In genomic region chr1:198763298-198763714, GRCh38 we compare ENCODE assay signal across 16 cellular contexts.
A peak's percentile ranks its signal among the peaks of the same experiment; 100 is the strongest.
DNase-seq lines count a peak whose midpoint lies in the region; ATAC-seq and TF ChIP-seq lines count a peak whose summit lies in the region.
"Had no signal": no experiment of that assay in that cellular context is flagged by ENCODE, and none has a peak within 500 bp of the region (broad histone marks: within the 10 kb centered on the region; RNA-seq: fewer than 3 reads in every experiment).

No MANE protein-coding gene starts in this region.

- no peaks in the 10 kb centered on the region for H3K36me3 Mint-ChIP-seq in CD8-positive, alpha-beta memory T cell
- H3K36me3 Mint-ChIP-seq: activated naive CD4-positive, alpha-beta T cell treated with anti-CD3 and anti-CD28 coated beads, Interleukin-2, amount 50 U/mL, for 24 hours had no signal

- peaks cover 0 to 3% of the 10 kb centered on the region in 2 donors for H3K27me3 Mint-ChIP-seq in CD8-positive, alpha-beta memory T cell
- H3K27me3 Mint-ChIP-seq: activated naive CD4-positive, alpha-beta T cell treated with anti-CD3 and anti-CD28 coated beads, Interleukin-2, amount 50 U/mL, for 24 hours; dendritic cell treated with granulocyte-macrophage colony-stimulating factor and Interleukin-4, amounts not matched to agents 40 ng/mL and 50 ng/mL, for 4 days had no signal

- ATAC-seq in RWPE2 (ENCODE audit: low read depth), result peak; percentile 17; the same call in 1 of the 3 replicates

- DNase-seq in AG10803 (ENCODE audit: low read depth) (peak; percentile 21), HT-29 (ENCODE audit: low spot score) (peak; percentile 83), RWPE2 (ENCODE audit: low spot score) (no peak), globus pallidus (ENCODE audit: low spot score) (peak; percentile 55), SIG-M5 treated with dmso at 0.1 percent for 504 hours (lab: John Stamatoyannopoulos, UW; ENCODE audit: unreplicated experiment) (no peak), amniotic stem cell (lab: John Stamatoyannopoulos, UW) (no peak)
- DNase-seq in CD8-positive, alpha-beta memory T cell, result no peak
- DNase-seq in stimulated activated CD4-positive, alpha-beta T cell treated with anti-CD3 and anti-CD28 coated beads, Interleukin-4, amount 100 ng/mL, for 4 hours, result no peak
- DNase-seq: activated CD4-positive, alpha-beta T cell treated with anti-CD3 and anti-CD28 coated beads, Interleukin-2, amount 50 U/mL, for 48 hours; C1 segment of cervical spinal cord; HFFc6; mesendoderm had no signal

- H3K4me1 ChIP-seq in RWPE2 (ENCODE audit: insufficient read depth, poor library complexity, severe bottlenecking), result no peaks in the 10 kb centered on the region
- H3K4me1 ChIP-seq in CD8-positive, alpha-beta memory T cell (ENCODE audit: insufficient read depth, low read length), result peaks cover 4% of the 10 kb centered on the region
- H3K4me1 ChIP-seq: right atrium auricular region, tibial nerve had no signal

- H3K9me3 Mint-ChIP-seq in CD8-positive, alpha-beta memory T cell, result peaks cover 0 to 8% (median 0%) of the 10 kb centered on the region in 5 donors
- H3K9me3 Mint-ChIP-seq: activated naive CD4-positive, alpha-beta T cell treated with anti-CD3 and anti-CD28 coated beads, Interleukin-2, amount 50 U/mL, for 24 hours; dendritic cell treated with granulocyte-macrophage colony-stimulating factor and Interleukin-4, amounts not matched to agents 40 ng/mL and 50 ng/mL, for 4 days; HFFc6 had no signal

- H3K4me3 ChIP-seq in AG10803 (ENCODE audit: low read length) (no peak overlapping the region), RWPE2 (ENCODE audit: severe bottlenecking) (no peak overlapping the region)
- H3K4me3 ChIP-seq in CD8-positive, alpha-beta memory T cell (ENCODE audit: low read length), result no peak overlapping the region
- H3K4me3 ChIP-seq: right atrium auricular region, tibial nerve had no signal

- TF ChIP-seq CTCF in AG10803 (conservative IDR thresholded peaks at IDR 0.05; ENCODE audit: low read length) (no peak), RWPE2 (IDR thresholded peaks at IDR 0.05; ENCODE audit: poor library complexity, severe bottlenecking) (no peak)

- no peaks in the 10 kb centered on the region for H3K27me3 ChIP-seq in RWPE2 (ENCODE audit: insufficient read depth, poor library complexity, severe bottlenecking)
- H3K27me3 ChIP-seq in CD8-positive, alpha-beta memory T cell (ENCODE audit: insufficient read depth, low read length, poor library complexity, severe bottlenecking), result no peaks in the 10 kb centered on the region
- H3K27me3 ChIP-seq: right atrium auricular region, tibial nerve had no signal

- peaks cover 43 to 57% (median 53%) of the 10 kb centered on the region in 3 donors for H3K4me1 Mint-ChIP-seq in CD8-positive, alpha-beta memory T cell

- peak overlapping the region in 2 of 8 donors; percentile 10 to 43 for H3K27ac Mint-ChIP-seq in CD8-positive, alpha-beta memory T cell
- H3K27ac Mint-ChIP-seq: activated naive CD4-positive, alpha-beta T cell treated with anti-CD3 and anti-CD28 coated beads, Interleukin-2, amount 50 U/mL, for 24 hours; dendritic cell treated with granulocyte-macrophage colony-stimulating factor and Interleukin-4, amounts not matched to agents 40 ng/mL and 50 ng/mL, for 4 days; HFFc6 had no signal

- no peak overlapping the region for H3K4me3 Mint-ChIP-seq in CD8-positive, alpha-beta memory T cell
- H3K4me3 Mint-ChIP-seq: activated naive CD4-positive, alpha-beta T cell treated with anti-CD3 and anti-CD28 coated beads, Interleukin-2, amount 50 U/mL, for 24 hours; dendritic cell treated with granulocyte-macrophage colony-stimulating factor and Interleukin-4, amounts not matched to agents 40 ng/mL and 50 ng/mL, for 4 days; HFFc6 had no signal

- no peaks in the 10 kb centered on the region for H3K9me3 ChIP-seq in RWPE2 (ENCODE audit: severe bottlenecking)
- H3K9me3 ChIP-seq in CD8-positive, alpha-beta memory T cell (ENCODE audit: low read length), result no peaks in the 10 kb centered on the region
- H3K9me3 ChIP-seq: right atrium auricular region, tibial nerve had no signal

- CTCF ChIA-PET in CD8-positive, alpha-beta memory T cell (lab: Charles Lee), result no interaction called here

- POLR2A ChIA-PET in CD8-positive, alpha-beta memory T cell (lab: Charles Lee), result no interaction called here

- no peak overlapping the region for H3K27ac ChIP-seq in RWPE2 (ENCODE audit: poor library complexity, severe bottlenecking)
- H3K27ac ChIP-seq in CD8-positive, alpha-beta memory T cell (ENCODE audit: low read depth, low read length), result no peak overlapping the region
- H3K27ac ChIP-seq: right atrium auricular region, tibial nerve had no signal

- no peaks in the 10 kb centered on the region; the same call in 1 of the 2 replicates for H3K36me3 ChIP-seq in RWPE2 (ENCODE audit: low read depth)
- no peaks in the 10 kb centered on the region for H3K36me3 ChIP-seq in CD8-positive, alpha-beta memory T cell (ENCODE audit: insufficient read depth, low read length)
- H3K36me3 ChIP-seq: right atrium auricular region, tibial nerve had no signal

Comparison
In these comparisons a context has a peak if more than half of its experiments do, and no peak if none do; other contexts are left out.
1. DNase-seq: peak in AG10803 (single experiment), HT-29 (single experiment) and globus pallidus (single experiment); none in RWPE2 (single experiment), CD8-positive, alpha-beta memory T cell (0 of 5), SIG-M5 treated with dmso at 0.1 percent for 504 hours (single experiment), amniotic stem cell (single experiment) and stimulated activated CD4-positive, alpha-beta T cell treated with anti-CD3 and anti-CD28 coated beads, Interleukin-4, amount 100 ng/mL, for 4 hours (0 of 2).